In the genomic region with DNA sequence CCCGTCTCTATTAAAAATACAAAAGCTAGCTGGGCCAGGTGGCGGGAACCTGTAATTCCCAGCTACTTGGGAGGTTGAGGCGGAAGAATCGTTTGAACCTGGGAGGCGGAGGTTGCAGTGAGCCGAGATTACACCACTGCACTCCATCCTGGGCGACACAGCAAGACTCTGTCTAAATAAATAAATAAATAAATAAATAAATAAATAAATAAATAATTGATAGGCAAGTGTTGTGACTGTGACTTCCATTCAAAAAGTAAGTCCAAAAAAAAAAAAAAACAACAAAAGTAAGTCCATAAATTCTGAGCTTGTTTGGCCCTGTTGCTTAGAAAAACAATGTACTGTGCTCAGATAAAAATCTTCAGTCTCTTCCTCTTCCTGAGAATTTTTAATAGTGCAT, we compare ENCODE assay signal across 18 cellular contexts. TPM values are rescaled to one million over a fixed set of nuclear protein-coding genes. Genes with fewer than 3 reads are reported as not detected.
DNase-seq lines count a peak whose midpoint lies in the region; ATAC-seq and TF ChIP-seq lines count a peak whose summit lies in the region.
"Had no signal": no experiment of that assay in that cellular context is flagged by ENCODE, and none has a peak within 500 bp of the region (broad histone marks: within the 10 kb centered on the region; RNA-seq: fewer than 3 reads in every experiment).

No MANE protein-coding gene starts in this region.

- H3K9me3 Mint-ChIP-seq in neural crest cell, result no peaks in the 10 kb centered on the region

- H3K27me3 ChIP-seq in PC-3 (ENCODE audit: low read length) (no peaks in the 10 kb centered on the region), thoracic aorta (replicated peaks; ENCODE audit: insufficient read depth) (no peaks in the 10 kb centered on the region)
- H3K27me3 ChIP-seq: SJCRH30, upper lobe of left lung had no signal

- DNase-seq in PC-3 (no peak), dermis blood vessel endothelial cell (peak; percentile 29), neural crest cell (ENCODE audit: low read depth, low spot score) (no peak), thoracic aorta (ENCODE audit: low spot score) (no peak), SW480 (ENCODE audit: low spot score) (no peak), OCI-M1 (lab: John Stamatoyannopoulos, UW) (no peak), NOMO-1 (lab: John Stamatoyannopoulos, UW; ENCODE audit: unreplicated experiment in 2 of 2) (no peak)
- DNase-seq: activated gamma-delta T cell, AML-193, aorta, GOT3, NCI-H1436, NCI-H2171, NCI-H748 treated with DMSO at 0.1 percent for 48 hours, SJCRH30, small intestine, T1000, upper lobe of left lung had no signal

- H3K4me3 Mint-ChIP-seq in neural crest cell, result peak overlapping the region; percentile 89

- no peak overlapping the region for H3K27ac Mint-ChIP-seq in neural crest cell (ENCODE audit: unreplicated experiment)

- H3K4me2 ChIP-seq in PC-3 (ENCODE audit: low read length), result no peak overlapping the region

- H2AFZ ChIP-seq in PC-3 (ENCODE audit: low read length), result no peak overlapping the region

- BruUV-seq in PC-3 (replicated peaks; lab: Mats Ljungman, UMichigan), result no TSS peak

- H3K4me1 Mint-ChIP-seq in neural crest cell, result peaks cover 37% of the 10 kb centered on the region

- no peaks in the 10 kb centered on the region for H3F3A ChIP-seq in PC-3 (ENCODE audit: low read length, unreplicated experiment)

- no peak for ATAC-seq in PC-3
- no peak for ATAC-seq in thoracic aorta (ENCODE audit: insufficient number of reproducible peaks, low FRiP score, low read depth)

- H4K20me1 ChIP-seq in PC-3 (ENCODE audit: low read length), result no peaks in the 10 kb centered on the region

- no peaks in the 10 kb centered on the region for H3K9me2 ChIP-seq in PC-3 (replicated peaks; ENCODE audit: low read length)

- TF ChIP-seq CTCF in PC-3 (conservative IDR thresholded peaks at IDR 0.05; ENCODE audit: low read depth, low read length), result no peak
- no peak for TF ChIP-seq CTCF in neural crest cell (conservative IDR thresholded peaks at IDR 0.05)
- no peak for TF ChIP-seq CTCF in thoracic aorta (IDR thresholded peaks at IDR 0.05)

- H3K27me3 Mint-ChIP-seq in neural crest cell (ENCODE audit: low read depth), result no peaks in the 10 kb centered on the region

- no peaks in the 10 kb centered on the region for H3K79me2 ChIP-seq in PC-3 (ENCODE audit: low read length)

- intact Hi-C loops in PC-3 (cut with micrococcal nuclease), result loop anchor here (5.0 kb wide), 1 partner anchor 55 kb away; no protein-coding TSS in a partner anchor

- H3K27ac ChIP-seq in PC-3 (ENCODE audit: low read length) (peak overlapping the region; percentile 17; the same call in 1 of the 2 replicates), thoracic aorta (no peak overlapping the region)

- no peak overlapping the region for H3K4me3 ChIP-seq in PC-3 (ENCODE audit: low read length)
- peak overlapping the region; percentile 96 for H3K4me3 ChIP-seq in thoracic aorta

- no peaks in the 10 kb centered on the region for H3K36me3 ChIP-seq in PC-3 (ENCODE audit: low read depth, low read length)
- no peaks in the 10 kb centered on the region for H3K36me3 ChIP-seq in thoracic aorta
- H3K36me3 ChIP-seq: SJCRH30, upper lobe of left lung had no signal

- H3K36me3 Mint-ChIP-seq in neural crest cell (ENCODE audit: low read depth), result no peaks in the 10 kb centered on the region

- CTCF ChIA-PET in PC-3 (lab: Charles Lee), result interaction anchor here (0.6 kb wide), 1 partner anchor 56 kb away, joined by 3 read pairs; no protein-coding TSS in a partner anchor

- POLR2A ChIA-PET in PC-3 (lab: Charles Lee; ENCODE audit: unreplicated experiment), result no interaction called here

- no peak overlapping the region for H3K9ac ChIP-seq in PC-3 (ENCODE audit: low read length)

- H3K9me3 ChIP-seq in PC-3 (ENCODE audit: low read length), result no peaks in the 10 kb centered on the region
- no peaks in the 10 kb centered on the region for H3K9me3 ChIP-seq in thoracic aorta
- H3K9me3 ChIP-seq: SJCRH30, upper lobe of left lung had no signal

- H3K4me1 ChIP-seq in PC-3 (ENCODE audit: insufficient read depth, low read length) (peaks cover 14% of the 10 kb centered on the region), thoracic aorta (ENCODE audit: control insufficient read depth in 1 of 2, low read depth in 2 of 2) (peaks cover 7 to 14% of the 10 kb centered on the region in 2 donors)

RNA-seq across cellular contexts. Expression of gene STON1, which starts 2.2 kb away (rescaled TPM):
- total RNA-seq in PC-3 (2014; rRNA removed), result 1.2 TPM in 2 replicates
- 4.3 and 8.1 TPM in 2 replicates for total RNA-seq in dermis blood vessel endothelial cell
- total RNA-seq in neural crest cell, result 13.2 and 15.0 TPM in 2 replicates
- total RNA-seq in thoracic aorta, result 10 to 100 TPM; 39.2 to 42.4 TPM
